Comparison of ENCODE assay signal across 11 cellular contexts in genomic region chr7:38424750-38425463, GRCh38.
A peak's percentile ranks its signal among the peaks of the same experiment; 100 is the strongest.
DNase-seq lines count a peak whose midpoint lies in the region; TF ChIP-seq lines count a peak whose summit lies in the region.
"Had no signal": no experiment of that assay in that cellular context is flagged by ENCODE, and none has a peak within 500 bp of the region (broad histone marks: within the 10 kb centered on the region; RNA-seq: fewer than 3 reads in every experiment).

No MANE protein-coding gene starts in this region.

- peak; percentile 62 for DNase-seq in activated effector memory CD4-positive, alpha-beta T cell treated with anti-CD3 and anti-CD28 coated beads, Interleukin-2, amount 50 U/mL, for 16 hours
- no peak for DNase-seq in activated effector memory CD4-positive, alpha-beta T cell treated with Interleukin-2 at 50 U/mL for 16 hours
- peak; percentile 20 for DNase-seq in NAMALWA (ENCODE audit: low spot score)
- DNase-seq in chondrocyte (ENCODE audit: low spot score), result no peak
- DNase-seq in DMS153 (lab: John Stamatoyannopoulos, UW), result no peak
- no peak for DNase-seq in mucosa of gallbladder (ENCODE audit: low spot score)
- no peak for DNase-seq in NCI-H510A treated with DMSO at 0.1 percent for 48 hours (lab: John Stamatoyannopoulos, UW)
- DNase-seq: gastrocnemius medialis, NCI-H2081, SHP77 treated with DMSO at 0.1 percent for 48 hours had no signal

- no peak overlapping the region for H3K4me3 Mint-ChIP-seq in chondrocyte (ENCODE audit: unreplicated experiment)
- no peak overlapping the region for H3K4me3 Mint-ChIP-seq in stimulated activated naive CD8-positive, alpha-beta T cell treated with anti-CD3 and anti-CD28 coated beads, Interleukin-15, Interleukin-2, amounts not matched to agents 100 ng/mL and 50 ng/mL, for 24 hours

- H3K36me3 Mint-ChIP-seq in chondrocyte (ENCODE audit: low read depth), result no peaks in the 10 kb centered on the region
- no peaks in the 10 kb centered on the region for H3K36me3 Mint-ChIP-seq in stimulated activated naive CD8-positive, alpha-beta T cell treated with anti-CD3 and anti-CD28 coated beads, Interleukin-15, Interleukin-2, amounts not matched to agents 100 ng/mL and 50 ng/mL, for 24 hours (ENCODE audit: low read depth)

- no peaks in the 10 kb centered on the region for H3K9me3 Mint-ChIP-seq in chondrocyte (ENCODE audit: low read depth)
- no peaks in the 10 kb centered on the region for H3K9me3 Mint-ChIP-seq in stimulated activated naive CD8-positive, alpha-beta T cell treated with anti-CD3 and anti-CD28 coated beads, Interleukin-15, Interleukin-2, amounts not matched to agents 100 ng/mL and 50 ng/mL, for 24 hours

- H3K27ac Mint-ChIP-seq in chondrocyte (ENCODE audit: unreplicated experiment), result peak overlapping the region; percentile 3
- H3K27ac Mint-ChIP-seq in stimulated activated naive CD8-positive, alpha-beta T cell treated with anti-CD3 and anti-CD28 coated beads, Interleukin-15, Interleukin-2, amounts not matched to agents 100 ng/mL and 50 ng/mL, for 24 hours, result peak overlapping the region; percentile 87

- H3K27me3 Mint-ChIP-seq in chondrocyte (ENCODE audit: low read depth), result no peaks in the 10 kb centered on the region
- H3K27me3 Mint-ChIP-seq in stimulated activated naive CD8-positive, alpha-beta T cell treated with anti-CD3 and anti-CD28 coated beads, Interleukin-15, Interleukin-2, amounts not matched to agents 100 ng/mL and 50 ng/mL, for 24 hours, result no peaks in the 10 kb centered on the region

- no peaks in the 10 kb centered on the region for H3K4me1 Mint-ChIP-seq in chondrocyte (ENCODE audit: low read depth)
- H3K4me1 Mint-ChIP-seq in stimulated activated naive CD8-positive, alpha-beta T cell treated with anti-CD3 and anti-CD28 coated beads, Interleukin-15, Interleukin-2, amounts not matched to agents 100 ng/mL and 50 ng/mL, for 24 hours (ENCODE audit: low read depth), result peaks cover 42% of the 10 kb centered on the region

- TF ChIP-seq CTCF in chondrocyte (IDR thresholded peaks at IDR 0.05), result peak; percentile 60

Comparison
In these comparisons a context has a peak if more than half of its experiments do, and no peak if none do; other contexts are left out.
1. DNase-seq: peak in activated effector memory CD4-positive, alpha-beta T cell treated with anti-CD3 and anti-CD28 coated beads, Interleukin-2, amount 50 U/mL, for 16 hours (single experiment) and NAMALWA (single experiment); none in activated effector memory CD4-positive, alpha-beta T cell treated with Interleukin-2 at 50 U/mL for 16 hours (single experiment), chondrocyte (single experiment), DMS153 (single experiment), mucosa of gallbladder (single experiment) and NCI-H510A treated with DMSO at 0.1 percent for 48 hours (single experiment).